In the genomic region with DNA sequence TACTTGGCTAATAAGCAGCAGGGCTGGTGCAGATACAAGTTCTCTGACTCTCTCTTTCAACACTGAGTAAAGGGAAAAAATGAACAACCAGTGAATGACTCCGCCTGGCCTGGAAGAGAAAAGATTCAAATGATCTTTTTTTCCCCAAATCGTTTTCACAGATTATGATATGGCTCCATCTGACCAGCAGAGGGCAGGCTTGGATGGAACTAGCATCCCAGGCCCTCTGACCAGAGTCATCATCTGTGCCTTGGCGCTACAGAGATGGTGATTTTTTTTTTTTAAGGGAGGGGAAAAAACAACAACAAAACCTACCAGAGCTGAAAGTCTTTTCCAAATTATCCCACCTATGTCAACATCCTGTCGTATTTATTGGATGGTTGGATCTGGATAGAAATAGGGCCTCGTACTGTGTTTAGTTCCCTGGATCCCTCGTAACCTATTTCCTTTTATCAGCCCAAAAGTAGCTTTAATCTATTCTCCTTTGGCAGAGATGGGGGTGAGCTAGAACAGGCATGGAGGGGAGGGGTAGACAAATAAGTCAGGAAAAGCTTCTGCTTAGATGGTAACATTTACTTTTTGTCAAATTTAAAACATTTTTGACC, we compare ENCODE assay signal across 8 cellular contexts.
DNase-seq lines count a peak whose midpoint lies in the region; ATAC-seq and TF ChIP-seq lines count a peak whose summit lies in the region.

No MANE protein-coding gene starts in this region.

- DNase-seq in SHP77 (lab: John Stamatoyannopoulos, UW), result peak; percentile 22 to 28
- no peak for DNase-seq in SHP77 treated with DMSO at 0.1 percent for 48 hours (lab: John Stamatoyannopoulos, UW)
- DNase-seq in NCI-H1417 (lab: John Stamatoyannopoulos, UW), result peak; percentile 44 to 78 (median 47)
- DNase-seq in WTC11 (ENCODE audit: low spot score), result peak; percentile 67
- peak; percentile 2 for DNase-seq in effector CD4-positive, alpha-beta T cell
- DNase-seq in lung microvascular endothelial cell (ENCODE audit: low read depth in 2 of 2), result peak; percentile 72 to 77
- DNase-seq in stimulated activated CD8-positive, alpha-beta memory T cell treated with anti-CD3 and anti-CD28 coated beads, Interleukin-4, amount 100 ng/mL, for 48 hours, result peak; percentile 69

- H3K36me3 Mint-ChIP-seq in WTC11, result no peaks in the 10 kb centered on the region

- H3K9me3 Mint-ChIP-seq in WTC11, result no peaks in the 10 kb centered on the region

- peak; percentile 65 for TF ChIP-seq CTCF in WTC11 (IDR thresholded peaks at IDR 0.05)

- no peaks in the 10 kb centered on the region for H3K27me3 Mint-ChIP-seq in WTC11 (ENCODE audit: low read depth)

- CTCF ChIA-PET in WTC11 (lab: Charles Lee), result interaction anchor here (0.6 to 3.4 kb wide), 17 partner anchors 15 to 551 kb away, joined by 3 to 36 read pairs (median 3); a partner anchor contains a TSS

- ATAC-seq in HG02610 (IDR thresholded peaks at IDR 0.05; ENCODE audit: unreplicated experiment) (peak; percentile 83), WTC11 (peak; percentile 95)

- POLR2A ChIA-PET in WTC11 (lab: Charles Lee), result no interaction called here

- H3K4me3 Mint-ChIP-seq in WTC11, result no peak overlapping the region

- no peak overlapping the region for H3K27ac Mint-ChIP-seq in WTC11

- peaks cover 8% of the 10 kb centered on the region; the same call in 1 of the 2 replicates for H3K4me1 Mint-ChIP-seq in WTC11

TF ChIP-seq in WTC11, 78 proteins besides CTCF, POLR2A, EP300 and RAD21:
- TF ChIP-seq JAZF1 (CRISPR knock-in tag; IDR thresholded peaks at IDR 0.05), result no peak
- no peak for TF ChIP-seq ZNF423 (CRISPR knock-in tag; IDR thresholded peaks at IDR 0.05)
- no peak for TF ChIP-seq NR1H2 (CRISPR knock-in tag; IDR thresholded peaks at IDR 0.05)
- no peak for TF ChIP-seq GABPB1 (CRISPR knock-in tag; IDR thresholded peaks at IDR 0.05)
- no peak for TF ChIP-seq TEAD1 (CRISPR knock-in tag; IDR thresholded peaks at IDR 0.05)
- TF ChIP-seq HMGA2 (CRISPR knock-in tag; IDR thresholded peaks at IDR 0.05), result no peak
- no peak for TF ChIP-seq FOXJ3 (CRISPR knock-in tag; IDR thresholded peaks at IDR 0.05; ENCODE audit: borderline replicate concordance)
